In genomic region chr7:99835189-99835588, GRCh38 we compare ENCODE assay signal across 2 cellular contexts.
TF ChIP-seq lines count a peak whose summit lies in the region.

No MANE protein-coding gene starts in this region.

TF ChIP-seq in HepG2, 621 proteins besides CTCF, POLR2A, EP300 and RAD21:
- TF ChIP-seq DMTF1 (CRISPR knock-in tag; IDR thresholded peaks at IDR 0.05) (no peak), SETDB1 (CRISPR knock-in tag; IDR thresholded peaks at IDR 0.05; ENCODE audit: borderline replicate concordance) (no peak), PLRG1 (conservative IDR thresholded peaks at IDR 0.05) (no peak), NFKB2 (CRISPR knock-in tag; IDR thresholded peaks at IDR 0.05; ENCODE audit: borderline replicate concordance) (no peak), HNRNPL (IDR thresholded peaks at IDR 0.05; ENCODE audit: low read depth, low read length) (no peak), ARID3A (IDR thresholded peaks at IDR 0.05; ENCODE audit: low read depth, low read length) (no peak), SNRNP70 (IDR thresholded peaks at IDR 0.05; ENCODE audit: low read depth, low read length) (no peak), SSRP1 (CRISPR knock-in tag; IDR thresholded peaks at IDR 0.05) (no peak), MYC (CRISPR knock-in tag; IDR thresholded peaks at IDR 0.05; ENCODE audit: borderline replicate concordance) (no peak), PCBP1 (IDR thresholded peaks at IDR 0.05; ENCODE audit: borderline replicate concordance, low read depth, low read length) (no peak), MXI1 (IDR thresholded peaks at IDR 0.05; ENCODE audit: borderline replicate concordance, low read depth, low read length) (no peak)

TF ChIP-seq in K562, 482 proteins besides CTCF, POLR2A, EP300 and RAD21 (continues in another document):
- TF ChIP-seq NR2C1 (IDR thresholded peaks at IDR 0.05) (peak; percentile 38; the same call in 1 of the 2 replicates), NR2C1 (tag; IDR thresholded peaks at IDR 0.05) (peak; percentile 49; the same call in 1 of the 2 replicates), CHAMP1 (IDR thresholded peaks at IDR 0.05) (peak; percentile 92), U2AF2 (optimal IDR thresholded peaks at IDR 0.05; ENCODE audit: low read depth, low read length) (no peak), AFF1 (IDR thresholded peaks at IDR 0.05; ENCODE audit: low read depth in 1 of 2, partially characterized antibody in 2 of 2) (peak in 1 of 2 experiments; percentile 89), KDM5B (IDR thresholded peaks at IDR 0.05; ENCODE audit: insufficient replicate concordance, low read depth, low read length) (no peak), ZNF644 (tag; IDR thresholded peaks at IDR 0.05; ENCODE audit: low read depth) (peak; percentile 77), ZNF143 (CRISPR knock-in tag; IDR thresholded peaks at IDR 0.05) (no peak), USF1 (CRISPR knock-in tag; IDR thresholded peaks at IDR 0.05) (no peak), DPF2 (IDR thresholded peaks at IDR 0.05) (peak; percentile 99), MXI1 (IDR thresholded peaks at IDR 0.05; ENCODE audit: low read depth, low read length) (peak; percentile 76; the same call in 1 of the 2 replicates), ZBTB11 (CRISPR knock-in tag; IDR thresholded peaks at IDR 0.05) (peak in 1 of 3 experiments; percentile 68; a peak in 2 of 6 replicates), ZEB2 (IDR thresholded peaks at IDR 0.05) (peak; percentile 73; the same call in 1 of the 2 replicates), ZNF263 (CRISPR knock-in tag; IDR thresholded peaks at IDR 0.05; ENCODE audit: borderline replicate concordance) (peak; percentile 25; the same call in 1 of the 2 replicates), RREB1 (CRISPR knock-in tag; IDR thresholded peaks at IDR 0.05) (no peak), ZSCAN32 (CRISPR knock-in tag; IDR thresholded peaks at IDR 0.05) (no peak), RAD51 (IDR thresholded peaks at IDR 0.05; ENCODE audit: borderline replicate concordance, low read depth) (peak; percentile 57; the same call in 1 of the 2 replicates), MCM3 (IDR thresholded peaks at IDR 0.05) (no peak), ZNF609 (CRISPR knock-in tag; IDR thresholded peaks at IDR 0.05; ENCODE audit: borderline replicate concordance) (peak; percentile 69; the same call in 1 of the 2 replicates), SIRT6 (IDR thresholded peaks at IDR 0.05; ENCODE audit: low read depth, low read length) (no peak), ZNF282 (CRISPR knock-in tag; IDR thresholded peaks at IDR 0.05) (no peak), NRF1 (conservative IDR thresholded peaks at IDR 0.05 in 1 of 2, IDR thresholded peaks at IDR 0.05 in 1 of 2) (peak in 1 of 2 experiments; percentile 24; a peak in 1 of 4 replicates), ARHGAP35 (IDR thresholded peaks at IDR 0.05; ENCODE audit: partially characterized antibody) (no peak), NCOA2 (IDR thresholded peaks at IDR 0.05; ENCODE audit: partially characterized antibody in 2 of 2) (peak; percentile 8 to 24), MAZ (CRISPR knock-in tag; conservative IDR thresholded peaks at IDR 0.05 in 1 of 2, IDR thresholded peaks at IDR 0.05 in 1 of 2) (0 out of 4 replicates have a peak, but pooled peaks of 1 of the 2 experiments have one; percentile 31), MTF1 (CRISPR knock-in tag; IDR thresholded peaks at IDR 0.05; ENCODE audit: borderline replicate concordance) (no peak)
